ENCODE assay signal across 10 cellular contexts in the genomic region with DNA sequence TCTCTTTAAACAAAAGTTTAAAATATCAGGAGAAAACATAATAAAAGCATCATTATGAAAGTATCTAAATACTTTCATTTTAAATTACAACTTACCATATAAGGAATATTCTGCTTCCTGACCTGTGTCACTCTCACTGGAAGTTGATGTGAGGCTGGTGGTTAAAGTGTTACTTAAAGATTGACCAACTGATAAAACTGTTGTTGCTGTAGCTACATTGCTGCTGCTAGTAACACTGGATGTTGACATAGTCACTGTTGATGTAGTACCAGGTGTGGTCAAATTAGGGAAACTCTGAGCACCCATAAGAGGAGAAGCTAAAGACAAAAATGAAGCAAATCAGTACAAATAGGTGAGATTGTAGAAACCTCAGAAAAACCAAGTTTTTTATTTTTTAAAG.
DNase-seq lines count a peak whose midpoint lies in the region; FAIRE-seq and TF ChIP-seq lines count a peak whose summit lies in the region.
"Had no signal": no experiment of that assay in that cellular context is flagged by ENCODE, and none has a peak within 500 bp of the region (broad histone marks: within the 10 kb centered on the region; RNA-seq: fewer than 3 reads in every experiment).

No MANE protein-coding gene starts in this region.

- H3K4me3 Mint-ChIP-seq in progenitor cell of endocrine pancreas (ENCODE audit: low read depth): no peak overlapping the region
- no peak overlapping the region for H3K4me3 Mint-ChIP-seq in type B pancreatic cell

- no peak for TF ChIP-seq POLR2A in suprapubic skin (IDR thresholded peaks at IDR 0.05)

- no peaks in the 10 kb centered on the region for H3K27me3 Mint-ChIP-seq in progenitor cell of endocrine pancreas
- no peaks in the 10 kb centered on the region for H3K27me3 Mint-ChIP-seq in type B pancreatic cell

- peak; percentile 94 for FAIRE-seq in islet of Langerhans (lab: Jason Lieb, UNC)

- no peak overlapping the region for H3K27ac ChIP-seq in suprapubic skin

- H3K4me1 Mint-ChIP-seq in progenitor cell of endocrine pancreas (ENCODE audit: low read depth) (peaks cover 10% of the 10 kb centered on the region), type B pancreatic cell (ENCODE audit: unreplicated experiment) (no peaks in the 10 kb centered on the region)

- H3K4me3 ChIP-seq in GM12865 (ENCODE audit: low read depth, low read length): no peak overlapping the region
- no peak overlapping the region for H3K4me3 ChIP-seq in suprapubic skin

- DNase-seq in GM12865 (ENCODE audit: low read depth) (peak; percentile 8), GM20000 (ENCODE audit: low spot score) (peak; percentile 45), M059J (ENCODE audit: low read depth) (peak; percentile 37), progenitor cell of endocrine pancreas (ENCODE audit: low spot score, unreplicated experiment) (no peak), type B pancreatic cell (ENCODE audit: extremely low spot score, unreplicated experiment) (no peak), suprapubic skin (ENCODE audit: low spot score in 2 of 2) (no peak), HUDEP-2 (lab: John Stamatoyannopoulos, UW; ENCODE audit: unreplicated experiment in 76 of 76) (no peak)
- DNase-seq: KBM-7, left cardiac atrium had no signal

- H3K36me3 ChIP-seq in suprapubic skin: peaks cover 75% of the 10 kb centered on the region

- H3K36me3 Mint-ChIP-seq in progenitor cell of endocrine pancreas (ENCODE audit: insufficient read depth): peaks cover 20% of the 10 kb centered on the region
- peaks cover 25% of the 10 kb centered on the region for H3K36me3 Mint-ChIP-seq in type B pancreatic cell

- H3K27ac Mint-ChIP-seq in progenitor cell of endocrine pancreas: no peak overlapping the region
- H3K27ac Mint-ChIP-seq in type B pancreatic cell: no peak overlapping the region

- no peak for TF ChIP-seq EP300 in suprapubic skin (IDR thresholded peaks at IDR 0.05)

- no peak for TF ChIP-seq CTCF in GM12865 (IDR thresholded peaks at IDR 0.05; ENCODE audit: insufficient read depth, low read depth, low read length, missing control alignments)
- TF ChIP-seq CTCF in GM20000 (IDR thresholded peaks at IDR 0.05; ENCODE audit: extremely low read depth, missing control alignments): no peak
- no peak for TF ChIP-seq CTCF in progenitor cell of endocrine pancreas (IDR thresholded peaks at IDR 0.05; ENCODE audit: unreplicated experiment)
- no peak for TF ChIP-seq CTCF in type B pancreatic cell (conservative IDR thresholded peaks at IDR 0.05)
- no peak for TF ChIP-seq CTCF in suprapubic skin (IDR thresholded peaks at IDR 0.05)

- no peaks in the 10 kb centered on the region for H3K27me3 ChIP-seq in suprapubic skin

- H3K9me3 Mint-ChIP-seq in progenitor cell of endocrine pancreas (ENCODE audit: low read depth) (no peaks in the 10 kb centered on the region), type B pancreatic cell (no peaks in the 10 kb centered on the region)

- H3K4me1 ChIP-seq in suprapubic skin: no peaks in the 10 kb centered on the region

- no peaks in the 10 kb centered on the region for H3K9me3 ChIP-seq in suprapubic skin

Comparison
In these comparisons a context has a peak if more than half of its experiments do, and no peak if none do; other contexts are left out.
1. DNase-seq: peak in GM12865 (single experiment), GM20000 (single experiment) and M059J (single experiment); none in progenitor cell of endocrine pancreas (single experiment), type B pancreatic cell (single experiment), suprapubic skin (0 of 2) and HUDEP-2 (0 of 76).